Comparison of ENCODE assay signal across 27 cellular contexts in genomic region chr20:59428006-59428405, GRCh38.
"Had no signal": no experiment of that assay in that cellular context is flagged by ENCODE, and none has a peak within 500 bp of the region (broad histone marks: within the 10 kb centered on the region; RNA-seq: fewer than 3 reads in every experiment).

No MANE protein-coding gene starts in this region.

- H3K4me3 ChIP-seq: ascending aorta, cardiac muscle cell, colonic mucosa, gastroesophageal sphincter had no signal

- DNase-seq: activated CD4-positive, alpha-beta memory T cell treated with anti-CD3 and anti-CD28 coated beads for 36 hours; activated CD4-positive, alpha-beta T cell treated with anti-CD3 and anti-CD28 coated beads, Interleukin-2, amount 10 ng/mL, durations not matched to agents 24 days and 14 days; activated CD4-positive, CD25-positive, alpha-beta regulatory T cell; activated CD4-positive, CD25-positive, alpha-beta regulatory T cell treated with anti-CD3 and anti-CD28 coated beads, Interleukin-2, amount 50 U/mL, for 72 hours; activated CD8-positive, alpha-beta memory T cell treated with anti-CD3 and anti-CD28 coated beads, Interleukin-2, amount 10 ng/mL, durations not matched to agents 7 days and 5 days; activated CD8-positive, alpha-beta memory T cell treated with anti-CD3 and anti-CD28 coated beads, Interleukin-2, amount 50 U/mL, for 4 hours; activated CD8-positive, alpha-beta T cell treated with anti-CD3 and anti-CD28 coated beads, Interleukin-2, amount 10 ng/mL, durations not matched to agents 7 days and 5 days; activated effector memory CD4-positive, alpha-beta T cell treated with anti-CD3 and anti-CD28 coated beads, Interleukin-2, amount 50 U/mL, for 16 hours; activated naive CD4-positive, alpha-beta T cell treated with anti-CD3 and anti-CD28 coated beads, Interleukin-2, amount 10 ng/mL, durations not matched to agents 7 days and 5 days; activated naive CD8-positive, alpha-beta T cell treated with anti-CD3 and anti-CD28 coated beads, Interleukin-2, amount 10 ng/mL, durations not matched to agents 7 days and 5 days; activated T-cell treated with anti-CD3 and anti-CD28 coated beads, Interleukin-2, amount 50 U/mL, for 1 hour; activated T-cell treated with anti-CD3 and anti-CD28 coated beads, Interleukin-2, amount 50 U/mL, for 48 hours; central memory CD4-positive, alpha-beta T cell; cerebellar nuclear complex; colonic mucosa; effector CD8-positive, alpha-beta T cell; esophagus squamous epithelium; foreskin melanocyte; T-helper 17 cell; T1000 had no signal

- FAIRE-seq: endometrium, endothelial cell of umbilical vein had no signal

- ATAC-seq: activated CD8-positive, alpha-beta memory T cell treated with anti-CD3 and anti-CD28 coated beads, Interleukin-2, amount 10 ng/mL, durations not matched to agents 7 days and 5 days; activated CD8-positive, alpha-beta T cell treated with anti-CD3 and anti-CD28 coated beads, Interleukin-2, amount 10 ng/mL, durations not matched to agents 7 days and 5 days; gastroesophageal sphincter; T-helper 17 cell had no signal

- H3K9me3 ChIP-seq: ascending aorta, breast epithelium, colonic mucosa, esophagus squamous epithelium, gastroesophageal sphincter had no signal

- H3K36me3 ChIP-seq: ascending aorta, breast epithelium, cardiac muscle cell, colonic mucosa, esophagus squamous epithelium, gastroesophageal sphincter had no signal

- H3K4me1 ChIP-seq: ascending aorta, breast epithelium, colonic mucosa, gastroesophageal sphincter had no signal

- H3K27ac ChIP-seq: ascending aorta, breast epithelium, cardiac muscle cell, colonic mucosa, epithelial cell of prostate, esophagus squamous epithelium, gastroesophageal sphincter had no signal
